ENCODE assay signal across 8 cellular contexts in the genomic region with DNA sequence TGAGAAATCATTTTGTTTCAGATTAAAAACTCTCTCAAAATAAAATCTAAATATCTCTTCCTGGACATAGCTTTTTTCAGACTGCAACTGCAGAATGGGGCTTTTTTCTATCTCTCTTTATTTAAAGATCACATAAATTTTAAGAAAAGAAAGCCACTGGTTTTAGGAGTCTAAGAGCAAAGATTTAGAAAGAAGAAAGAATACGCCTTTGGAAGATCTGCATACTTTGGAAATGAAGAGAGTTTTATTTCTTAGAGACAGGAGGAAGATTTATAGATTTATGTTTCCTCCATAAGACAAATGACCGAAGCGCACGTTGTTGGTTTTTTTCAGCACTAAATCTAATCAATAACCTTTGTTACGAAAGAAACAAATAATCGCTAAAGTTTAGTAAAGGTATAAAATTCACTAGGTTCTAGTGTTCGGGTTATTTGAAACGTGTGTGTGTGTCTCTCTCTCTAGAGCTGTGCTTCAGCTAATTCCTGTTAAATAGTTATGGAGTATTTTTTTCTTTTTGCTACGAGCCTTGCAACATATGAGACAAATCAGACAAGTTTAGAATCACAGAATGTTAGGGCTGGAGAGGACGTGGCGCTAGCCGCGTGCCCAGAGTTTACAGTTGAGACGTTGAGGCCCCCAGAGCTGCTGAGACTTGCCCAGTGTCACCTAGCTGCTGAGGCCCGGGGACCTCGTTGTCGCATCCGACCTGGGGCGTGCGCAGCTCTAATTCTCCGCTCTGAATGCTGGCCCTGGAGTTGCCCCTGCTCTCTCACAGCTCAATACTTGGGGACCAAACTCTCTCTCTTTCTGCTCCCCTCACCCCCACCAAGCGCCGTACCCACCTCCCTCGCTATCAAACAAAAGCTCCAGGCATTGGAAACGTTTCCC.
A peak's percentile ranks its signal among the peaks of the same experiment; 100 is the strongest.
DNase-seq lines count a peak whose midpoint lies in the region; ATAC-seq and TF ChIP-seq lines count a peak whose summit lies in the region.

No MANE protein-coding gene starts in this region.

- H3K18ac ChIP-seq in IMR-90 (ENCODE audit: low read depth, low read length): peak overlapping the region; percentile 74

- TF ChIP-seq POLR2A in IMR-90 (IDR thresholded peaks at IDR 0.05; ENCODE audit: low read depth, low read length) (no peak; the same call in 1 of the 2 replicates), spleen (IDR thresholded peaks at IDR 0.05) (no peak), GM18505 (IDR thresholded peaks at IDR 0.05; ENCODE audit: borderline replicate concordance, extremely low read depth, insufficient read depth, insufficient read length) (no peak)

- H3K4me1 Mint-ChIP-seq in immature natural killer cell: peaks cover 68 to 72% of the 10 kb centered on the region in 2 donors

- H3K27ac ChIP-seq in IMR-90 (ENCODE audit: insufficient read depth, low read length) (peak overlapping the region; percentile 74), spleen (peak overlapping the region; percentile 77 to 89 (median 84)), SJCRH30 (no peak overlapping the region)

- no peak for TF ChIP-seq CTCF in IMR-90 (conservative IDR thresholded peaks at IDR 0.05; ENCODE audit: low read depth, low read length)
- TF ChIP-seq CTCF in spleen (IDR thresholded peaks at IDR 0.05 in 8 of 11, conservative IDR thresholded peaks at IDR 0.05 in 3 of 11): no peak

- POLR2A ChIA-PET in IMR-90 (lab: Charles Lee; ENCODE audit: unreplicated experiment): no interaction called here

- H3K23ac ChIP-seq in IMR-90 (ENCODE audit: low read depth, low read length): peak overlapping the region; percentile 88; the same call in 1 of the 2 replicates

- peak overlapping the region; percentile 43 for H2AK9ac ChIP-seq in IMR-90 (replicated peaks; ENCODE audit: low read depth, low read length, poor library complexity)

- in situ Hi-C loops in IMR-90 (cut with MboI; ENCODE audit: low sequenced_read_pairs): no loop called here

- H3K4me3 ChIP-seq in IMR-90 (ENCODE audit: insufficient read depth, low read depth, low read length) (peak overlapping the region; percentile 25), adipocyte (ENCODE audit: low read length) (peak overlapping the region; percentile 77), spleen (peak overlapping the region; percentile 4 to 66 (median 36)), SJCRH30 (no peak overlapping the region)

- H4K20me1 ChIP-seq in IMR-90 (ENCODE audit: insufficient read depth, low read length): no peaks in the 10 kb centered on the region

- ATAC-seq in IMR-90 (ENCODE audit: low read depth) (peak; percentile 24), GM21381 (IDR thresholded peaks at IDR 0.05; ENCODE audit: unreplicated experiment) (no peak), GM18505 (IDR thresholded peaks at IDR 0.05; ENCODE audit: unreplicated experiment) (no peak)

- H4K5ac ChIP-seq in IMR-90 (ENCODE audit: low read depth, low read length): peak overlapping the region; percentile 74

- intact Hi-C loops in IMR-90 (cut with micrococcal nuclease) (loop anchor here (2.0 to 5.0 kb wide), 4 partner anchors 33 to 177 kb away; no protein-coding TSS in a partner anchor), spleen (cut with DNase I; ENCODE audit: low total_unique reads) (no loop called here)

- no peaks in the 10 kb centered on the region; the same call in 1 of the 2 replicates for H3K9me3 ChIP-seq in IMR-90 (ENCODE audit: control insufficient read depth, insufficient read depth, low read length)
- H3K9me3 ChIP-seq in adipocyte (ENCODE audit: control insufficient read depth, low read length): no peaks in the 10 kb centered on the region
- H3K9me3 ChIP-seq in spleen: no peaks in the 10 kb centered on the region
- no peaks in the 10 kb centered on the region for H3K9me3 ChIP-seq in SJCRH30 (replicated peaks)

- peak overlapping the region; percentile 87 for H2BK20ac ChIP-seq in IMR-90 (ENCODE audit: low read depth, low read length)

- H3K27me3 Mint-ChIP-seq in immature natural killer cell (ENCODE audit: low read depth in 3 of 3): peaks cover 8 to 35% (median 15%) of the 10 kb centered on the region in 3 donors

- BruUV-seq in IMR-90 (replicated peaks; lab: Mats Ljungman, UMichigan): no TSS peak

- H3K27me3 ChIP-seq in IMR-90 (ENCODE audit: control insufficient read depth, insufficient read depth, low read length): no peaks in the 10 kb centered on the region
- H3K27me3 ChIP-seq in adipocyte (replicated peaks; ENCODE audit: control insufficient read depth, insufficient read depth, low read length): peaks cover 13% of the 10 kb centered on the region
- peaks cover 0 to 59% (median 6%) of the 10 kb centered on the region in 7 donors for H3K27me3 ChIP-seq in spleen (replicated peaks in 1 of 7)
- no peaks in the 10 kb centered on the region for H3K27me3 ChIP-seq in SJCRH30

- H3K56ac ChIP-seq in IMR-90 (ENCODE audit: extremely low read depth, insufficient read depth, low read length): peak overlapping the region; percentile 69; the same call in 1 of the 2 replicates

- H3K36me3 ChIP-seq in IMR-90 (ENCODE audit: control insufficient read depth, insufficient read depth, low read length): no peaks in the 10 kb centered on the region
- H3K36me3 ChIP-seq in adipocyte (ENCODE audit: control insufficient read depth, insufficient read depth, low read length, severe bottlenecking): no peaks in the 10 kb centered on the region
- no peaks in the 10 kb centered on the region for H3K36me3 ChIP-seq in spleen
- no peaks in the 10 kb centered on the region for H3K36me3 ChIP-seq in SJCRH30

- peak overlapping the region; percentile 77 for H2BK5ac ChIP-seq in IMR-90 (ENCODE audit: low read depth, low read length, poor library complexity, severe bottlenecking)

- H3K9ac ChIP-seq in IMR-90 (ENCODE audit: low read depth, low read length) (peak overlapping the region; percentile 64), adipocyte (ENCODE audit: low read length) (peak overlapping the region; percentile 61)

- H4K8ac ChIP-seq in IMR-90 (ENCODE audit: low read depth in 2 of 2, low read length in 2 of 2): peak overlapping the region; percentile 92 to 97

- no peaks in the 10 kb centered on the region for H3K9me3 Mint-ChIP-seq in immature natural killer cell

- H3K14ac ChIP-seq in IMR-90 (replicated peaks; ENCODE audit: low read depth, low read length): peak overlapping the region; percentile 61

- H3K4me1 ChIP-seq in IMR-90 (ENCODE audit: control insufficient read depth, insufficient read depth, low read length) (peaks cover 22% of the 10 kb centered on the region), adipocyte (ENCODE audit: control insufficient read depth, insufficient read depth, low read length) (peaks cover 22% of the 10 kb centered on the region), spleen (peaks cover 26 to 76% (median 51%) of the 10 kb centered on the region in 6 donors), SJCRH30 (no peaks in the 10 kb centered on the region)

- H3K9me1 ChIP-seq in IMR-90 (ENCODE audit: insufficient read depth, low read length): peaks cover 10% of the 10 kb centered on the region

- peak overlapping the region; percentile 89 to 99 (median 99) for H3K27ac Mint-ChIP-seq in immature natural killer cell

- H3K36me3 Mint-ChIP-seq in immature natural killer cell: no peaks in the 10 kb centered on the region

- dilution Hi-C loops in IMR-90 (cut with HindIII; ENCODE audit: low sequenced_read_pairs, unreplicated experiment): no loop called here

- H3K4me3 Mint-ChIP-seq in immature natural killer cell: peak overlapping the region; percentile 95 to 98 (median 96)

- H2AK5ac ChIP-seq in IMR-90 (ENCODE audit: low read depth, low read length): peak overlapping the region; percentile 11; the same call in 1 of the 2 replicates

- peak overlapping the region; percentile 92 for H4K91ac ChIP-seq in IMR-90 (ENCODE audit: insufficient read depth, low read depth, low read length)

- H3K79me1 ChIP-seq in IMR-90 (ENCODE audit: low read depth in 1 of 2, low read length in 2 of 2): no peaks in the 10 kb centered on the region

- peak overlapping the region; percentile 93; the same call in 2 of the 3 replicates for H2BK15ac ChIP-seq in IMR-90 (ENCODE audit: low read depth, low read length)

- TF ChIP-seq RAD21 in IMR-90 (IDR thresholded peaks at IDR 0.05; ENCODE audit: low read length): no peak

- peak; percentile 16 for DNase-seq in IMR-90
- DNase-seq in adipocyte (ENCODE audit: low read depth): peak; percentile 67
- peak in 2 of 3 donors; percentile 43 to 64 for DNase-seq in immature natural killer cell
- DNase-seq in spleen: no peak
- DNase-seq in SIG-M5 treated with dmso at 0.1 percent for 504 hours (lab: John Stamatoyannopoulos, UW; ENCODE audit: unreplicated experiment): no peak
- DNase-seq in SJCRH30: no peak

- peak overlapping the region; percentile 92 for H3K4ac ChIP-seq in IMR-90 (ENCODE audit: low read depth, low read length)

- peak overlapping the region; percentile 76 for H2BK120ac ChIP-seq in IMR-90 (ENCODE audit: low read depth, low read length)

- CTCF ChIA-PET in IMR-90 (lab: Yijun Ruan, JAX): interaction anchor here (0.5 to 0.6 kb wide), 2 partner anchors 29 to 78 kb away, joined by 3 to 4 read pairs; no protein-coding TSS in a partner anchor

- peak overlapping the region; percentile 91 for H2AFZ ChIP-seq in IMR-90 (replicated peaks; ENCODE audit: low read length, poor library complexity)

- 34% methylated on average over 11 of the region's 25 CpGs; no CpG with 5 or more reads in 1 of the 2 experiments for WGBS in IMR-90 (ENCODE audit: extremely low coverage in 2 of 2, insufficient read length in 1 of 2), 2 experiments
- 11 to 16% (median 14%) methylated on average over 25 of the region's 25 CpGs for whole genome bisulfite sequencing in spleen, 5 donors

- H3K4me2 ChIP-seq in IMR-90 (ENCODE audit: low read depth, low read length): peak overlapping the region; percentile 62

TF ChIP-seq in IMR-90, 13 proteins besides CTCF, POLR2A, EP300 and RAD21:
- TF ChIP-seq USF2 (IDR thresholded peaks at IDR 0.05; ENCODE audit: low read depth, low read length): no peak

Comparison
In these comparisons a context has a peak if more than half of its experiments do, and no peak if none do; other contexts are left out.
1. DNase-seq: peak in IMR-90 (single experiment), adipocyte (single experiment) and immature natural killer cell (2 of 3); none in spleen (single experiment), SIG-M5 treated with dmso at 0.1 percent for 504 hours (single experiment) and SJCRH30 (0 of 2).